Comparison of ENCODE assay signal across 10 cellular contexts in the genomic region with DNA sequence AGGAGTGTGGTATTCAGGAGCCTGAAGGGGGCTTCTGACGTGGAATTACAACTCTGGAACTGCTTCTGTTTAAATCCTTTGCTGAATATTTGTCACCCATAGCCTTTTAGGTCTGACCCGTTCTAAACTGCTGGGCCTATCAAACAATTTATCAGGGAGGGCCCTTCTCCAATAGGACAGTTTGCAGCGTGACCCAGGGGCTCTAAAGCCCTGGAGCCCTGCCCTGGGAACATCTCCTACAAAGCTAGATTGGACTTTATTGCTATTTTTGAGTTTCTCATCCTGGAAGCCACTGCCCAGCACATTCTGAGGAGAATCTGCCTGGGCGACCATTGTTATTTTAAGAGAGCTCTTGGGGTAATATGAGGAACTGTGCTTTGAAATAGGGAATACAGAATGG. TPM values are rescaled to one million over a fixed set of nuclear protein-coding genes. Genes with fewer than 3 reads are reported as not detected.
DNase-seq lines count a peak whose midpoint lies in the region; ATAC-seq, FAIRE-seq and TF ChIP-seq lines count a peak whose summit lies in the region.
"Had no signal": no experiment of that assay in that cellular context is flagged by ENCODE, and none has a peak within 500 bp of the region (broad histone marks: within the 10 kb centered on the region; RNA-seq: fewer than 3 reads in every experiment).

No MANE protein-coding gene starts in this region.

- TF ChIP-seq EP300 in gastroesophageal sphincter (IDR thresholded peaks at IDR 0.05): no peak

- no peaks in the 10 kb centered on the region for H3K27me3 ChIP-seq in gastroesophageal sphincter

- H3K27me3 Mint-ChIP-seq in T-helper 2 cell treated with Interferon-gamma antibody and Interleukin-4, amounts not matched to agents 5 μg/mL and 100 μg/mL, for 36 hours (ENCODE audit: low read depth): no peaks in the 10 kb centered on the region
- H3K27me3 Mint-ChIP-seq in stimulated activated memory B cell treated with anti-CD40 and anti-IgM and Interleukin-4, amounts not matched to agents 10 μg/mL and 1 μg/mL and 100 μg/mL, for 72 hours: no peaks in the 10 kb centered on the region

- H3K4me3 ChIP-seq in SK-N-MC (no peak overlapping the region; the same call in 1 of the 2 replicates), gastroesophageal sphincter (no peak overlapping the region)

- H3K27ac ChIP-seq in SK-N-MC: peak overlapping the region; percentile 70
- H3K27ac ChIP-seq in gastroesophageal sphincter: peak overlapping the region; percentile 12 to 96 (median 74)

- H3K27ac Mint-ChIP-seq in T-helper 2 cell treated with Interferon-gamma antibody and Interleukin-4, amounts not matched to agents 5 μg/mL and 100 μg/mL, for 36 hours: peak overlapping the region; percentile 99
- peak overlapping the region; percentile 74 for H3K27ac Mint-ChIP-seq in stimulated activated memory B cell treated with anti-CD40 and anti-IgM and Interleukin-4, amounts not matched to agents 10 μg/mL and 1 μg/mL and 100 μg/mL, for 72 hours

- peaks cover 34% of the 10 kb centered on the region for H3K36me3 Mint-ChIP-seq in T-helper 2 cell treated with Interferon-gamma antibody and Interleukin-4, amounts not matched to agents 5 μg/mL and 100 μg/mL, for 36 hours (ENCODE audit: low read depth)
- peaks cover 12% of the 10 kb centered on the region for H3K36me3 Mint-ChIP-seq in stimulated activated memory B cell treated with anti-CD40 and anti-IgM and Interleukin-4, amounts not matched to agents 10 μg/mL and 1 μg/mL and 100 μg/mL, for 72 hours

- H3K9me3 ChIP-seq in SK-N-MC (ENCODE audit: low read depth, low read length) (no peaks in the 10 kb centered on the region), gastroesophageal sphincter (no peaks in the 10 kb centered on the region)

- FAIRE-seq in frontal cortex (lab: Jason Lieb, UNC): no peak

- H3K9ac ChIP-seq in SK-N-MC (ENCODE audit: insufficient read length): peak overlapping the region; percentile 8

- no peak for TF ChIP-seq CTCF in gastroesophageal sphincter (IDR thresholded peaks at IDR 0.05)

- peaks cover 86% of the 10 kb centered on the region for H3K4me1 Mint-ChIP-seq in T-helper 2 cell treated with Interferon-gamma antibody and Interleukin-4, amounts not matched to agents 5 μg/mL and 100 μg/mL, for 36 hours (ENCODE audit: low read depth)
- H3K4me1 Mint-ChIP-seq in stimulated activated memory B cell treated with anti-CD40 and anti-IgM and Interleukin-4, amounts not matched to agents 10 μg/mL and 1 μg/mL and 100 μg/mL, for 72 hours: peaks cover 100% of the 10 kb centered on the region

- H3K36me3 ChIP-seq in SK-N-MC (ENCODE audit: insufficient read depth, low read length) (no peaks in the 10 kb centered on the region), gastroesophageal sphincter (no peaks in the 10 kb centered on the region)

- 30 to 50% methylated on average over 1 to 2 of the region's 4 CpGs for WGBS in gastroesophageal sphincter (ENCODE audit: low coverage in 1 of 2), 2 donors

- TF ChIP-seq POLR2A in gastroesophageal sphincter (IDR thresholded peaks at IDR 0.05): no peak

- DNase-seq in T-helper 2 cell treated with Interferon-gamma antibody and Interleukin-4, amounts not matched to agents 5 μg/mL and 100 μg/mL, for 36 hours (ENCODE audit: low spot score): no peak
- DNase-seq in T-helper 2 cell (no peak), SK-N-MC (ENCODE audit: low read depth, low spot score) (no peak), middle frontal gyrus (ENCODE audit: extremely low spot score, low spot score) (no peak), frontal cortex (ENCODE audit: low spot score in 2 of 2) (no peak), cerebellum (ENCODE audit: low spot score) (no peak)
- DNase-seq: amniotic stem cell had no signal

- no peaks in the 10 kb centered on the region for H3K9me3 Mint-ChIP-seq in T-helper 2 cell treated with Interferon-gamma antibody and Interleukin-4, amounts not matched to agents 5 μg/mL and 100 μg/mL, for 36 hours
- no peaks in the 10 kb centered on the region for H3K9me3 Mint-ChIP-seq in stimulated activated memory B cell treated with anti-CD40 and anti-IgM and Interleukin-4, amounts not matched to agents 10 μg/mL and 1 μg/mL and 100 μg/mL, for 72 hours
- H3K9me3 Mint-ChIP-seq: neural crest cell had no signal

- H3K4me3 Mint-ChIP-seq in T-helper 2 cell treated with Interferon-gamma antibody and Interleukin-4, amounts not matched to agents 5 μg/mL and 100 μg/mL, for 36 hours: peak overlapping the region; percentile 89
- peak overlapping the region; percentile 58 for H3K4me3 Mint-ChIP-seq in stimulated activated memory B cell treated with anti-CD40 and anti-IgM and Interleukin-4, amounts not matched to agents 10 μg/mL and 1 μg/mL and 100 μg/mL, for 72 hours
- H3K4me3 Mint-ChIP-seq: neural crest cell had no signal

- H3K4me1 ChIP-seq in gastroesophageal sphincter: peaks cover 14 to 100% (median 69%) of the 10 kb centered on the region in 3 donors

- no peak for ATAC-seq in gastroesophageal sphincter
- no peak for ATAC-seq in stimulated activated memory B cell treated with anti-CD40 and anti-IgM and Interleukin-4, amounts not matched to agents 10 μg/mL and 1 μg/mL and 100 μg/mL, for 72 hours

RNA-seq across cellular contexts. Expression of gene KLF13, which starts 35.5 kb away (rescaled TPM):
- total RNA-seq in gastroesophageal sphincter: 100 to 1,000 TPM in 1 of 4 donors, 10 to 100 TPM in 3; 49.7 to 106 (median 76.1) TPM
- 45.2 TPM for total RNA-seq in frontal cortex
- total RNA-seq in cerebellum: 28.9 TPM
